Comparison of ENCODE assay signal across 8 cellular contexts in the genomic region with DNA sequence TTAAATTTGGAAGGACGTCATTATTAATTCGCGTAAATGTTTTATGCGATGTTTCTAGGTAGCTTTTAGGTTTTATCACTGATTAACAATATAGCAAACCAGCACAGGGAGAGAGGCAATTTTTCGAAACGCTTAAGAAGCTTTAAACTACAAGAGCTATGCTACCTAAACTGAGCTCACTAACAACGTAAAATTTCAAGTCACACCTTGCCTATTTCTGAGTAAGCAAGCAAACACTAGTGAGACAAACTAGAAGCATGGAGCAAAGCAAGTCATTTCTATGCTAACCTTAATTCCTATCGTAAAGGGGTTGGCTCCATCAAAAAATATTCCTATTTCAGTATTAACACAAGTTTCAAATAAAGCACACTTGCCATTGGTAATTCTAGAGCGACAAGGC. TPM values are rescaled to one million over a fixed set of nuclear protein-coding genes. Genes with fewer than 3 reads are reported as not detected.
DNase-seq lines count a peak whose midpoint lies in the region; ATAC-seq and TF ChIP-seq lines count a peak whose summit lies in the region.

No MANE protein-coding gene starts in this region.

- no peak for DNase-seq in activated T-cell treated with anti-CD3 and anti-CD28 coated beads, Interleukin-2, amount 50 U/mL, for 24 hours
- no peak for DNase-seq in activated T-cell treated with anti-CD3 and anti-CD28 coated beads for 4 hours
- DNase-seq in adipocyte (ENCODE audit: low read depth), result no peak
- DNase-seq in thyroid gland, result no peak
- no peak for DNase-seq in NCI-H1436 (lab: John Stamatoyannopoulos, UW)
- no peak for DNase-seq in stimulated activated CD4-positive, alpha-beta T cell treated with anti-CD3 and anti-CD28 coated beads, Interleukin-1b, Interleukin-23, amount 100 ng/mL, for 48 hours

- H3K27me3 ChIP-seq in adipocyte (replicated peaks; ENCODE audit: control insufficient read depth, insufficient read depth, low read length) (no peaks in the 10 kb centered on the region), liver (ENCODE audit: control insufficient read depth in 4 of 4, insufficient read depth in 4 of 4, low read length in 3 of 4) (no peaks in the 10 kb centered on the region), thyroid gland (no peaks in the 10 kb centered on the region)

- TF ChIP-seq CTCF in liver (IDR thresholded peaks at IDR 0.05; ENCODE audit: low read depth, low read length, missing input control) (no peak), thyroid gland (IDR thresholded peaks at IDR 0.05) (no peak)

- H3K9ac ChIP-seq in adipocyte (ENCODE audit: low read length) (peak overlapping the region; percentile 93), liver (ENCODE audit: low read depth in 1 of 2, low read length in 2 of 2) (peak overlapping the region; percentile 21 to 74)

- H3K4me1 ChIP-seq in adipocyte (ENCODE audit: control insufficient read depth, insufficient read depth, low read length) (peaks cover 10% of the 10 kb centered on the region), liver (ENCODE audit: control insufficient read depth in 4 of 4, insufficient read depth in 4 of 4, low read length in 3 of 4) (peaks cover 0 to 9% (median 2%) of the 10 kb centered on the region in 4 donors), thyroid gland (peaks cover 13 to 26% of the 10 kb centered on the region in 2 donors)

- 44% methylated on average over 9 of the region's 9 CpGs for WGBS in liver
- WGBS in thyroid gland, 2 donors, result 23 to 24% methylated on average over 9 of the region's 9 CpGs

- H3K4me3 ChIP-seq in adipocyte (ENCODE audit: low read length), result peak overlapping the region; percentile 95
- H3K4me3 ChIP-seq in liver (ENCODE audit: low read depth in 1 of 3, low read length in 3 of 3), result peak overlapping the region; percentile 74 to 92 (median 91)
- H3K4me3 ChIP-seq in thyroid gland (replicated peaks in 1 of 3), result peak overlapping the region; percentile 81 to 98 (median 81)

- no peaks in the 10 kb centered on the region for H3K27me3 Mint-ChIP-seq in activated T-cell treated with anti-CD3 and anti-CD28 coated beads, Interleukin-2, amount 50 U/mL, for 24 hours

- H3K36me3 ChIP-seq in adipocyte (ENCODE audit: control insufficient read depth, insufficient read depth, low read length, severe bottlenecking), result no peaks in the 10 kb centered on the region
- no peaks in the 10 kb centered on the region for H3K36me3 ChIP-seq in liver (ENCODE audit: control insufficient read depth in 4 of 4, insufficient read depth in 3 of 4, low read depth in 1 of 4, low read length in 3 of 4)
- no peaks in the 10 kb centered on the region for H3K36me3 ChIP-seq in thyroid gland

- no peak for TF ChIP-seq RAD21 in liver (IDR thresholded peaks at IDR 0.05)

- no peaks in the 10 kb centered on the region for H3K9me3 Mint-ChIP-seq in activated T-cell treated with anti-CD3 and anti-CD28 coated beads, Interleukin-2, amount 50 U/mL, for 24 hours

- H3K9me3 ChIP-seq in adipocyte (ENCODE audit: control insufficient read depth, low read length) (no peaks in the 10 kb centered on the region), liver (ENCODE audit: control insufficient read depth in 4 of 4, low read length in 3 of 4) (no peaks in the 10 kb centered on the region), thyroid gland (no peaks in the 10 kb centered on the region)

- peaks cover 38% of the 10 kb centered on the region for H3K4me1 Mint-ChIP-seq in activated T-cell treated with anti-CD3 and anti-CD28 coated beads, Interleukin-2, amount 50 U/mL, for 24 hours (ENCODE audit: low read depth)

- peak overlapping the region; percentile 87 for H3K4me3 Mint-ChIP-seq in activated T-cell treated with anti-CD3 and anti-CD28 coated beads, Interleukin-2, amount 50 U/mL, for 24 hours

- no peak overlapping the region for H3K27ac Mint-ChIP-seq in activated T-cell treated with anti-CD3 and anti-CD28 coated beads, Interleukin-2, amount 50 U/mL, for 24 hours

- TF ChIP-seq POLR2A in thyroid gland (IDR thresholded peaks at IDR 0.05), result no peak

- no peak for ATAC-seq in HG03521 (IDR thresholded peaks at IDR 0.05; ENCODE audit: unreplicated experiment)

- H3K36me3 Mint-ChIP-seq in activated T-cell treated with anti-CD3 and anti-CD28 coated beads, Interleukin-2, amount 50 U/mL, for 24 hours (ENCODE audit: low read depth), result peaks cover 15% of the 10 kb centered on the region

- intact Hi-C loops in thyroid gland (cut with DNase I), result no loop called here

- H3K27ac ChIP-seq in liver (ENCODE audit: low read depth in 1 of 2, low read length in 2 of 2) (no peak overlapping the region), thyroid gland (peak overlapping the region; percentile 95 to 97 (median 96))

TF ChIP-seq in liver, 16 proteins besides CTCF, POLR2A, EP300 and RAD21:
- TF ChIP-seq, protein P1, sequence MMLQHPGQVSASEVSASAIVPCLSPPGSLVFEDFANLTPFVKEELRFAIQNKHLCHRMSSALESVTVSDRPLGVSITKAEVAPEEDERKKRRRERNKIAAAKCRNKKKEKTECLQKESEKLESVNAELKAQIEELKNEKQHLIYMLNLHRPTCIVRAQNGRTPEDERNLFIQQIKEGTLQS (IDR thresholded peaks at IDR 0.05), result no peak
- TF ChIP-seq EGR1 (IDR thresholded peaks at IDR 0.05; ENCODE audit: low read depth in 2 of 2) (no peak), GABPA (IDR thresholded peaks at IDR 0.05 in 1 of 2, conservative IDR thresholded peaks at IDR 0.05 in 1 of 2) (no peak)

RNA-seq across cellular contexts. Expression of a gene that starts 1.2 kb away (rescaled TPM):
- total RNA-seq in liver (10 to 100 TPM; 21.1 to 32.4 TPM), thyroid gland (100 to 1,000 TPM; 107 to 198 (median 116) TPM)
- polyA plus RNA-seq in liver, result 10 to 100 TPM; 10.1 to 22.1 TPM

Comparison
In these comparisons a context has a peak if more than half of its experiments do, and no peak if none do; other contexts are left out.
1. H3K27ac ChIP-seq: peak in thyroid gland (3 of 3); none in liver (0 of 2).
2. Peak in every context shown above with its lines, with median percentiles within 50 percentile points of each other: H3K4me3 ChIP-seq.